In genomic region chr14:54944737-54945391, GRCh38 we compare ENCODE assay signal across 1 cellular context.
A peak's percentile ranks its signal among the peaks of the same experiment; 100 is the strongest.
TF ChIP-seq lines count a peak whose summit lies in the region.

No MANE protein-coding gene starts in this region.

TF ChIP-seq in HepG2, 621 proteins besides CTCF, POLR2A, EP300 and RAD21 (continued from another document and continues in another):
- TF ChIP-seq ZBTB44 (CRISPR knock-in tag; IDR thresholded peaks at IDR 0.05) (no peak), TMF1 (CRISPR knock-in tag; IDR thresholded peaks at IDR 0.05; ENCODE audit: low read depth) (no peak), TBL1XR1 (IDR thresholded peaks at IDR 0.05; ENCODE audit: borderline replicate concordance, low read length, partially characterized antibody) (peak; percentile 50), ZFX (CRISPR knock-in tag; IDR thresholded peaks at IDR 0.05; ENCODE audit: low read depth) (peak; percentile 41; the same call in 1 of the 2 replicates), ZKSCAN5 (CRISPR knock-in tag; IDR thresholded peaks at IDR 0.05) (no peak), ZZZ3 (CRISPR knock-in tag; IDR thresholded peaks at IDR 0.05; ENCODE audit: borderline replicate concordance) (no peak), ZBTB1 (CRISPR knock-in tag; IDR thresholded peaks at IDR 0.05; ENCODE audit: borderline replicate concordance) (no peak), CENPX (CRISPR knock-in tag; IDR thresholded peaks at IDR 0.05) (no peak), STAT5B (CRISPR knock-in tag; IDR thresholded peaks at IDR 0.05) (no peak), BHLHE40 (IDR thresholded peaks at IDR 0.05; ENCODE audit: low read length) (peak; percentile 91), ZNF589 (CRISPR knock-in tag; conservative IDR thresholded peaks at IDR 0.05) (no peak), ZNF10 (CRISPR knock-in tag; IDR thresholded peaks at IDR 0.05; ENCODE audit: borderline replicate concordance, low read depth) (no peak), ARHGAP35 (CRISPR knock-in tag; IDR thresholded peaks at IDR 0.05; ENCODE audit: borderline replicate concordance) (no peak), SSRP1 (CRISPR knock-in tag; IDR thresholded peaks at IDR 0.05) (0 out of 2 replicates have a peak, but pooled peaks have one; percentile 19), ZNF740 (CRISPR knock-in tag; IDR thresholded peaks at IDR 0.05) (no peak), HNRNPK (IDR thresholded peaks at IDR 0.05; ENCODE audit: low read depth, low read length, poor library complexity, severe bottlenecking) (no peak), SIN3B (IDR thresholded peaks at IDR 0.05; ENCODE audit: low read length) (no peak), ZSCAN30 (CRISPR knock-in tag; IDR thresholded peaks at IDR 0.05) (0 out of 2 replicates have a peak, but pooled peaks have one; percentile 70), BORCS8-MEF2B (CRISPR knock-in tag; IDR thresholded peaks at IDR 0.05) (no peak), ZNF205 (CRISPR knock-in tag; IDR thresholded peaks at IDR 0.05) (peak; percentile 56), SOX5 (CRISPR knock-in tag; IDR thresholded peaks at IDR 0.05; ENCODE audit: borderline replicate concordance) (peak; percentile 92), RFX1 (IDR thresholded peaks at IDR 0.05) (no peak), ATF1 (CRISPR knock-in tag; IDR thresholded peaks at IDR 0.05) (no peak), FOSL2 (CRISPR knock-in tag; IDR thresholded peaks at IDR 0.05) (no peak), EEA1 (CRISPR knock-in tag; IDR thresholded peaks at IDR 0.05; ENCODE audit: borderline replicate concordance) (no peak), SMARCC2 (IDR thresholded peaks at IDR 0.05) (no peak), ZMAT3 (CRISPR knock-in tag; conservative IDR thresholded peaks at IDR 0.05) (no peak), ZNF446 (CRISPR knock-in tag; IDR thresholded peaks at IDR 0.05) (no peak), GZF1 (CRISPR knock-in tag; IDR thresholded peaks at IDR 0.05) (no peak), ADNP (CRISPR knock-in tag; IDR thresholded peaks at IDR 0.05) (0 out of 2 replicates have a peak, but pooled peaks have one; percentile 26), GRHL1 (CRISPR knock-in tag; conservative IDR thresholded peaks at IDR 0.05) (no peak), ZNF576 (CRISPR knock-in tag; IDR thresholded peaks at IDR 0.05) (no peak), ZNF256 (CRISPR knock-in tag; conservative IDR thresholded peaks at IDR 0.05) (no peak), ZBTB2 (CRISPR knock-in tag; IDR thresholded peaks at IDR 0.05; ENCODE audit: low read depth) (no peak), LCORL (IDR thresholded peaks at IDR 0.05) (0 out of 2 replicates have a peak, but pooled peaks have one; percentile 30), LCORL (CRISPR knock-in tag; IDR thresholded peaks at IDR 0.05) (peak; percentile 77), SCMH1 (CRISPR knock-in tag; IDR thresholded peaks at IDR 0.05; ENCODE audit: borderline replicate concordance) (no peak), ZNF672 (CRISPR knock-in tag; IDR thresholded peaks at IDR 0.05) (no peak), ZNF572 (CRISPR knock-in tag; IDR thresholded peaks at IDR 0.05) (no peak), ATF7-NPFF (CRISPR knock-in tag; IDR thresholded peaks at IDR 0.05; ENCODE audit: low read depth) (no peak), GTF2F1 (IDR thresholded peaks at IDR 0.05; ENCODE audit: low read length) (no peak), THYN1 (CRISPR knock-in tag; IDR thresholded peaks at IDR 0.05; ENCODE audit: borderline replicate concordance, low read depth) (no peak), RFXAP (CRISPR knock-in tag; IDR thresholded peaks at IDR 0.05; ENCODE audit: borderline replicate concordance) (peak; percentile 98), KMT2A (CRISPR knock-in tag; IDR thresholded peaks at IDR 0.05) (no peak), TCF7 (IDR thresholded peaks at IDR 0.05; ENCODE audit: low read depth) (peak; percentile 60), ZNF282 (IDR thresholded peaks at IDR 0.05; ENCODE audit: partially characterized antibody) (no peak), ZBTB37 (CRISPR knock-in tag; IDR thresholded peaks at IDR 0.05) (peak; percentile 73; the same call in 1 of the 2 replicates), ZBTB7A (CRISPR knock-in tag; IDR thresholded peaks at IDR 0.05) (no peak), POLR2AphosphoS5 (IDR thresholded peaks at IDR 0.05; ENCODE audit: low read depth, low read length) (no peak), SYNCRIP (IDR thresholded peaks at IDR 0.05; ENCODE audit: insufficient read depth, low read depth, low read length) (no peak), ZNF431 (CRISPR knock-in tag; IDR thresholded peaks at IDR 0.05; ENCODE audit: borderline replicate concordance, low read depth) (no peak), MZF1 (CRISPR knock-in tag; IDR thresholded peaks at IDR 0.05; ENCODE audit: borderline replicate concordance) (no peak)
- TF ChIP-seq, protein P1, sequence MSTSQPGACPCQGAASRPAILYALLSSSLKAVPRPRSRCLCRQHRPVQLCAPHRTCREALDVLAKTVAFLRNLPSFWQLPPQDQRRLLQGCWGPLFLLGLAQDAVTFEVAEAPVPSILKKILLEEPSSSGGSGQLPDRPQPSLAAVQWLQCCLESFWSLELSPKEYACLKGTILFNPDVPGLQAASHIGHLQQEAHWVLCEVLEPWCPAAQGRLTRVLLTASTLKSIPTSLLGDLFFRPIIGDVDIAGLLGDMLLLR (CRISPR knock-in tag; IDR thresholded peaks at IDR 0.05), result no peak
- TF ChIP-seq, protein P2, sequence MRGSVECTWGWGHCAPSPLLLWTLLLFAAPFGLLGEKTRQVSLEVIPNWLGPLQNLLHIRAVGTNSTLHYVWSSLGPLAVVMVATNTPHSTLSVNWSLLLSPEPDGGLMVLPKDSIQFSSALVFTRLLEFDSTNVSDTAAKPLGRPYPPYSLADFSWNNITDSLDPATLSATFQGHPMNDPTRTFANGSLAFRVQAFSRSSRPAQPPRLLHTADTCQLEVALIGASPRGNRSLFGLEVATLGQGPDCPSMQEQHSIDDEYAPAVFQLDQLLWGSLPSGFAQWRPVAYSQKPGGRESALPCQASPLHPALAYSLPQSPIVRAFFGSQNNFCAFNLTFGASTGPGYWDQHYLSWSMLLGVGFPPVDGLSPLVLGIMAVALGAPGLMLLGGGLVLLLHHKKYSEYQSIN (CRISPR knock-in tag; IDR thresholded peaks at IDR 0.05; ENCODE audit: borderline replicate concordance), result no peak
- TF ChIP-seq, protein P3, sequence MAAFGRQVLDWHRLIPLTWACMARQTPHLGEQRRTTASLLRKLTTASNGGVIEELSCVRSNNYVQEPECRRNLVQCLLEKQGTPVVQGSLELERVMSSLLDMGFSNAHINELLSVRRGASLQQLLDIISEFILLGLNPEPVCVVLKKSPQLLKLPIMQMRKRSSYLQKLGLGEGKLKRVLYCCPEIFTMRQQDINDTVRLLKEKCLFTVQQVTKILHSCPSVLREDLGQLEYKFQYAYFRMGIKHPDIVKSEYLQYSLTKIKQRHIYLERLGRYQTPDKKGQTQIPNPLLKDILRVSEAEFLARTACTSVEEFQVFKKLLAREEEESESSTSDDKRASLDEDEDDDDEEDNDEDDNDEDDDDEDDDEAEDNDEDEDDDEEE (CRISPR knock-in tag; IDR thresholded peaks at IDR 0.05), result no peak
- TF ChIP-seq, protein P4, sequence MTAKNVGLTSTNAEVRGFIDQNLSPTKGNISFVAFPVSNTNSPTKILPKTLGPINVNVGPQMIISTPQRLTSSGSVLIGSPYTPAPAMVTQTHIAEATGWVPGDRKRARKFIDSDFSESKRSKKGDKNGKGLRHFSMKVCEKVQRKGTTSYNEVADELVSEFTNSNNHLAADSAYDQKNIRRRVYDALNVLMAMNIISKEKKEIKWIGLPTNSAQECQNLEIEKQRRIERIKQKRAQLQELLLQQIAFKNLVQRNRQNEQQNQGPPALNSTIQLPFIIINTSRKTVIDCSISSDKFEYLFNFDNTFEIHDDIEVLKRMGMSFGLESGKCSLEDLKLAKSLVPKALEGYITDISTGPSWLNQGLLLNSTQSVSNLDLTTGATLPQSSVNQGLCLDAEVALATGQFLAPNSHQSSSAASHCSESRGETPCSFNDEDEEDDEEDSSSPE (CRISPR knock-in tag; IDR thresholded peaks at IDR 0.05), result no peak
- TF ChIP-seq, protein P5, sequence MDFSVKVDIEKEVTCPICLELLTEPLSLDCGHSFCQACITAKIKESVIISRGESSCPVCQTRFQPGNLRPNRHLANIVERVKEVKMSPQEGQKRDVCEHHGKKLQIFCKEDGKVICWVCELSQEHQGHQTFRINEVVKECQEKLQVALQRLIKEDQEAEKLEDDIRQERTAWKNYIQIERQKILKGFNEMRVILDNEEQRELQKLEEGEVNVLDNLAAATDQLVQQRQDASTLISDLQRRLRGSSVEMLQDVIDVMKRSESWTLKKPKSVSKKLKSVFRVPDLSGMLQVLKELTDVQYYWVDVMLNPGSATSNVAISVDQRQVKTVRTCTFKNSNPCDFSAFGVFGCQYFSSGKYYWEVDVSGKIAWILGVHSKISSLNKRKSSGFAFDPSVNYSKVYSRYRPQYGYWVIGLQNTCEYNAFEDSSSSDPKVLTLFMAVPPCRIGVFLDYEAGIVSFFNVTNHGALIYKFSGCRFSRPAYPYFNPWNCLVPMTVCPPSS (IDR thresholded peaks at IDR 0.05), result no peak
- TF ChIP-seq, protein P6, sequence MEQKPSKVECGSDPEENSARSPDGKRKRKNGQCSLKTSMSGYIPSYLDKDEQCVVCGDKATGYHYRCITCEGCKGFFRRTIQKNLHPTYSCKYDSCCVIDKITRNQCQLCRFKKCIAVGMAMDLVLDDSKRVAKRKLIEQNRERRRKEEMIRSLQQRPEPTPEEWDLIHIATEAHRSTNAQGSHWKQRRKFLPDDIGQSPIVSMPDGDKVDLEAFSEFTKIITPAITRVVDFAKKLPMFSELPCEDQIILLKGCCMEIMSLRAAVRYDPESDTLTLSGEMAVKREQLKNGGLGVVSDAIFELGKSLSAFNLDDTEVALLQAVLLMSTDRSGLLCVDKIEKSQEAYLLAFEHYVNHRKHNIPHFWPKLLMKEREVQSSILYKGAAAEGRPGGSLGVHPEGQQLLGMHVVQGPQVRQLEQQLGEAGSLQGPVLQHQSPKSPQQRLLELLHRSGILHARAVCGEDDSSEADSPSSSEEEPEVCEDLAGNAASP (CRISPR knock-in tag; IDR thresholded peaks at IDR 0.05; ENCODE audit: borderline replicate concordance), result peak; percentile 95; the same call in 1 of the 2 replicates
